ENCODE assay signal across 7 cellular contexts in the genomic region with DNA sequence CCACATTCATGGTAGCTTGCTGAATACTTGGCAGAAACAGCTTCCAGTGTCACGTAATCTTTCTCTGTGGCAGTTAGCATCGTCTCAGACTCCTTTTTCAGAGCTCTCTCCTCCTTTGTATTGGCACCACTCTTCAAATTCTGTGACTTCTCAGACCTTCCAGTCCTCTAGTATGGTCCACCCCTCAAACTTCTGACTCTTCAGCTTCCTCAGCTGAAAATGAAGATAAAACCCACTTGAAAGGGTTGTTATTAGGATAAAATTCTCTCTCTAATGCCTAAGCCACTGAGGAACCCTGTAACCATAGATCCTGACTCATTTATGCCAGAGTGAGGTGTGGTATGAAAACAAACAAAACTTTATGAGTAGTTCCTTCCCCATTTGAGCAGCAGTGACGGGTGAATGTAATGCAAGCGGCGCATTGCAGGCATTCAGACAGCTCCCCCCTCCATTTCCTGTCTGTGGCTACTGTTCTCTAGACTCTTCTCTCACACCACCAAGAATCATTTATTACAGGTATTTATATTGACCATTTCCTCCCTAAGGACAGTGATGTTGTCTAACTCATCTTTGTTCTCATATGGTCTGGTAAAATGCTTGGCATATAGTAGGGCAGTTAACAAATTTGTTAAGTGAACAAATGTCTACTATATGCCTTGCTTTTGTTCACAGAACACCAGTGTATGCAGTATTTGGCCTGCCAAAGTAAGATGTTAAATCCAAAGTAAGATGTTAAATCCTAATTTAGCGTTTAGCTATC. TPM values are rescaled to one million over a fixed set of nuclear protein-coding genes. Genes with fewer than 3 reads are reported as not detected.
DNase-seq lines count a peak whose midpoint lies in the region; ATAC-seq and TF ChIP-seq lines count a peak whose summit lies in the region.

No MANE protein-coding gene starts in this region.

- POLR2A ChIA-PET in PC-3 (lab: Charles Lee; ENCODE audit: unreplicated experiment): interaction anchor here (0.5 to 0.6 kb wide), 4 partner anchors 35 to 1107 kb away, joined by 4 to 8 read pairs (median 6); no protein-coding TSS in a partner anchor

- peak overlapping the region; percentile 87 for H3K4me2 ChIP-seq in PC-3 (ENCODE audit: low read length)
- H3K4me2 ChIP-seq in skeletal muscle satellite cell (ENCODE audit: low read length): peak overlapping the region; percentile 77

- ATAC-seq in GM18907 (IDR thresholded peaks at IDR 0.05; ENCODE audit: unreplicated experiment) (peak; percentile 99), HG03025 (IDR thresholded peaks at IDR 0.05; ENCODE audit: low FRiP score, unreplicated experiment) (peak; percentile 98), PC-3 (peak; percentile 93)

- BruUV-seq in PC-3 (replicated peaks; lab: Mats Ljungman, UMichigan): no TSS peak

- CTCF ChIA-PET in PC-3 (lab: Charles Lee): no interaction called here

- no peak for TF ChIP-seq CTCF in PC-3 (conservative IDR thresholded peaks at IDR 0.05; ENCODE audit: low read depth, low read length)

- H3K4me3 ChIP-seq in PC-3 (ENCODE audit: low read length) (peak overlapping the region; percentile 63), skeletal muscle satellite cell (ENCODE audit: low read length) (peak overlapping the region; percentile 54)

- intact Hi-C loops in PC-3 (cut with micrococcal nuclease) (loop anchor here (2.0 kb wide), 1 partner anchor 34 kb away; no protein-coding TSS in a partner anchor), head of caudate nucleus (cut with DNase I) (no loop called here)

- H3K9me3 ChIP-seq in PC-3 (ENCODE audit: low read length) (no peaks in the 10 kb centered on the region), skeletal muscle satellite cell (replicated peaks; ENCODE audit: low read length) (no peaks in the 10 kb centered on the region)

- no peaks in the 10 kb centered on the region for H4K20me1 ChIP-seq in PC-3 (ENCODE audit: low read length)

- peaks cover 3% of the 10 kb centered on the region; the same call in 1 of the 2 replicates for H3K79me2 ChIP-seq in PC-3 (ENCODE audit: low read length)

- peak overlapping the region; percentile 92 for H3K27ac ChIP-seq in PC-3 (ENCODE audit: low read length)

- H3K9me2 ChIP-seq in PC-3 (replicated peaks; ENCODE audit: low read length): no peaks in the 10 kb centered on the region

- DNase-seq in PC-3 (peak; percentile 72), activated T-helper 1 cell treated with Interleukin-2 at 50 U/mL for 16 hours (ENCODE audit: low read depth) (peak; percentile 35), head of caudate nucleus (peak in 26 of 42 donors; percentile 6 to 58 (median 24)), NCI-H146 (lab: John Stamatoyannopoulos, UW) (no peak)

- H3K36me3 ChIP-seq in PC-3 (ENCODE audit: low read depth, low read length): no peaks in the 10 kb centered on the region
- H3K36me3 ChIP-seq in skeletal muscle satellite cell (ENCODE audit: insufficient read depth, low read length): no peaks in the 10 kb centered on the region

- H2AFZ ChIP-seq in PC-3 (ENCODE audit: low read length): 0 out of 2 replicates have a peak overlapping the region, but pooled peaks have one; percentile 48

- no peaks in the 10 kb centered on the region for H3K27me3 ChIP-seq in PC-3 (ENCODE audit: low read length)
- H3K27me3 ChIP-seq in skeletal muscle satellite cell (ENCODE audit: control insufficient read depth, insufficient read depth, low read length): no peaks in the 10 kb centered on the region

- H3K4me1 ChIP-seq in PC-3 (ENCODE audit: insufficient read depth, low read length) (peaks cover 26% of the 10 kb centered on the region), skeletal muscle satellite cell (ENCODE audit: control insufficient read depth, insufficient read depth, low read length) (peaks cover 60% of the 10 kb centered on the region)

- no peaks in the 10 kb centered on the region for H3F3A ChIP-seq in PC-3 (ENCODE audit: low read length, unreplicated experiment)

- H3K9ac ChIP-seq in PC-3 (ENCODE audit: low read length) (peak overlapping the region; percentile 56), skeletal muscle satellite cell (ENCODE audit: low read depth, low read length) (peak overlapping the region; percentile 65)

RNA-seq across cellular contexts. Expression of a gene that starts 35.3 kb away (rescaled TPM):
- 17.9 and 25.0 TPM in 2 replicates for total RNA-seq in PC-3 (2014; rRNA removed)
- 49.8 and 65.9 TPM in 2 replicates for total RNA-seq in skeletal muscle satellite cell (2012; rRNA removed)
